28 cellular contexts compared by ENCODE assay signal in genomic region chr11:117110294-117110950, GRCh38.
"Had no signal": no experiment of that assay in that cellular context is flagged by ENCODE, and none has a peak within 500 bp of the region (broad histone marks: within the 10 kb centered on the region; RNA-seq: fewer than 3 reads in every experiment).

No MANE protein-coding gene starts in this region.

- H3K27me3 Mint-ChIP-seq: activated CD8-positive, alpha-beta T cell treated with anti-CD3 and anti-CD28 coated beads for 36 hours; activated naive CD8-positive, alpha-beta T cell; activated T-helper 17 cell treated with anti-CD3 and anti-CD28 coated beads, Interleukin-2, amount 50 U/mL, for 72 hours; central memory CD8-positive, alpha-beta T cell; T-cell had no signal

- H3K4me1 Mint-ChIP-seq: activated T-helper 17 cell treated with anti-CD3 and anti-CD28 coated beads, Interleukin-2, amount 50 U/mL, for 72 hours; central memory CD8-positive, alpha-beta T cell; endodermal cell had no signal

- DNase-seq: activated CD4-positive, alpha-beta T cell treated with anti-CD3 and anti-CD28 coated beads for 1 hour; activated CD4-positive, alpha-beta T cell treated with anti-CD3 and anti-CD28 coated beads for 4 hours; activated CD4-positive, alpha-beta T cell treated with anti-CD3 and anti-CD28 coated beads, Interleukin-2, amount 10 ng/mL, durations not matched to agents 7 days and 5 days; activated CD4-positive, alpha-beta T cell treated with anti-CD3 and anti-CD28 coated beads, Interleukin-2, amount 50 U/mL, for 48 hours; activated CD8-positive, alpha-beta memory T cell treated with anti-CD3 and anti-CD28 coated beads for 24 hours; activated CD8-positive, alpha-beta T cell treated with anti-CD3 and anti-CD28 coated beads for 36 hours; activated effector memory CD4-positive, alpha-beta T cell treated with Interleukin-2 at 50 U/mL for 16 hours; activated gamma-delta T cell treated with Interleukin-2 at 50 U/mL for 16 hours; activated naive CD4-positive, alpha-beta T cell treated with anti-CD3 and anti-CD28 coated beads, Interleukin-2, amount 50 U/mL, for 16 hours; activated naive CD4-positive, alpha-beta T cell treated with Interleukin-2 at 50 U/mL for 16 hours; activated T-cell treated with anti-CD3 and anti-CD28 coated beads, Interleukin-2, amount 50 U/mL, for 4 hours; amniotic stem cell; anterior cingulate cortex; brain microvascular endothelial cell; dorsolateral prefrontal cortex; effector memory CD4-positive, alpha-beta T cell; endodermal cell; foreskin fibroblast; T-cell; T1000 had no signal

- H3K27ac Mint-ChIP-seq: activated CD4-positive, alpha-beta T cell treated with anti-CD3 and anti-CD28 coated beads, Interleukin-2, amount 10 ng/mL, durations not matched to agents 7 days and 5 days; activated CD8-positive, alpha-beta T cell treated with anti-CD3 and anti-CD28 coated beads for 36 hours; activated naive CD8-positive, alpha-beta T cell; activated T-helper 17 cell treated with anti-CD3 and anti-CD28 coated beads, Interleukin-2, amount 50 U/mL, for 72 hours; dendritic cell treated with granulocyte-macrophage colony-stimulating factor and Interleukin-4, amounts not matched to agents 40 ng/mL and 50 ng/mL, for 4 days; endodermal cell; T-cell; T-helper 1 cell treated with Interleukin-12 subunit alpha and Interleukin-12 subunit beta and Interleukin-4 antibody, amounts not matched to agents 30 μg/mL and 1 μg/mL, for 36 hours; T-helper 2 cell treated with Interferon-gamma antibody and Interleukin-4, amounts not matched to agents 5 μg/mL and 100 μg/mL, for 36 hours had no signal

- H3K27me3 ChIP-seq: brain microvascular endothelial cell, dorsolateral prefrontal cortex had no signal

- ATAC-seq: activated CD8-positive, alpha-beta T cell treated with anti-CD3 and anti-CD28 coated beads for 36 hours; activated T-cell treated with anti-CD3 and anti-CD28 coated beads, Interleukin-2, amount 50 U/mL, for 4 hours; activated T-helper 17 cell treated with anti-CD3 and anti-CD28 coated beads, Interleukin-2, amount 50 U/mL, for 72 hours; esophagus mucosa; T-cell had no signal

- H3K36me3 Mint-ChIP-seq: activated naive CD8-positive, alpha-beta T cell; T-cell had no signal

- H3K4me3 ChIP-seq: coronary artery, dorsolateral prefrontal cortex had no signal

- H3K36me3 ChIP-seq: brain microvascular endothelial cell had no signal

- H3K27ac ChIP-seq: brain microvascular endothelial cell, coronary artery, dorsolateral prefrontal cortex had no signal

- H3K9me3 Mint-ChIP-seq: activated CD4-positive, alpha-beta T cell treated with anti-CD3 and anti-CD28 coated beads, Interleukin-2, amount 10 ng/mL, durations not matched to agents 7 days and 5 days; activated CD8-positive, alpha-beta T cell treated with anti-CD3 and anti-CD28 coated beads for 36 hours; activated T-cell treated with anti-CD3 and anti-CD28 coated beads, Interleukin-2, amount 50 U/mL, for 4 hours; activated T-helper 17 cell treated with anti-CD3 and anti-CD28 coated beads, Interleukin-2, amount 50 U/mL, for 72 hours; central memory CD8-positive, alpha-beta T cell; dendritic cell treated with granulocyte-macrophage colony-stimulating factor and Interleukin-4, amounts not matched to agents 40 ng/mL and 50 ng/mL, for 4 days; T-cell; T-helper 1 cell treated with Interleukin-12 subunit alpha and Interleukin-12 subunit beta and Interleukin-4 antibody, amounts not matched to agents 30 μg/mL and 1 μg/mL, for 36 hours; T-helper 2 cell treated with Interferon-gamma antibody and Interleukin-4, amounts not matched to agents 5 μg/mL and 100 μg/mL, for 36 hours had no signal

- H3K4me3 Mint-ChIP-seq: activated CD4-positive, alpha-beta T cell treated with anti-CD3 and anti-CD28 coated beads, Interleukin-2, amount 10 ng/mL, durations not matched to agents 7 days and 5 days; activated CD8-positive, alpha-beta T cell treated with anti-CD3 and anti-CD28 coated beads for 36 hours; activated naive CD8-positive, alpha-beta T cell; activated T-cell treated with anti-CD3 and anti-CD28 coated beads, Interleukin-2, amount 50 U/mL, for 4 hours; activated T-helper 17 cell treated with anti-CD3 and anti-CD28 coated beads, Interleukin-2, amount 50 U/mL, for 72 hours; central memory CD8-positive, alpha-beta T cell; dendritic cell treated with granulocyte-macrophage colony-stimulating factor and Interleukin-4, amounts not matched to agents 40 ng/mL and 50 ng/mL, for 4 days; endodermal cell; T-cell; T-helper 1 cell treated with Interleukin-12 subunit alpha and Interleukin-12 subunit beta and Interleukin-4 antibody, amounts not matched to agents 30 μg/mL and 1 μg/mL, for 36 hours; T-helper 2 cell treated with Interferon-gamma antibody and Interleukin-4, amounts not matched to agents 5 μg/mL and 100 μg/mL, for 36 hours had no signal
